11 cellular contexts compared by ENCODE assay signal in the genomic region with DNA sequence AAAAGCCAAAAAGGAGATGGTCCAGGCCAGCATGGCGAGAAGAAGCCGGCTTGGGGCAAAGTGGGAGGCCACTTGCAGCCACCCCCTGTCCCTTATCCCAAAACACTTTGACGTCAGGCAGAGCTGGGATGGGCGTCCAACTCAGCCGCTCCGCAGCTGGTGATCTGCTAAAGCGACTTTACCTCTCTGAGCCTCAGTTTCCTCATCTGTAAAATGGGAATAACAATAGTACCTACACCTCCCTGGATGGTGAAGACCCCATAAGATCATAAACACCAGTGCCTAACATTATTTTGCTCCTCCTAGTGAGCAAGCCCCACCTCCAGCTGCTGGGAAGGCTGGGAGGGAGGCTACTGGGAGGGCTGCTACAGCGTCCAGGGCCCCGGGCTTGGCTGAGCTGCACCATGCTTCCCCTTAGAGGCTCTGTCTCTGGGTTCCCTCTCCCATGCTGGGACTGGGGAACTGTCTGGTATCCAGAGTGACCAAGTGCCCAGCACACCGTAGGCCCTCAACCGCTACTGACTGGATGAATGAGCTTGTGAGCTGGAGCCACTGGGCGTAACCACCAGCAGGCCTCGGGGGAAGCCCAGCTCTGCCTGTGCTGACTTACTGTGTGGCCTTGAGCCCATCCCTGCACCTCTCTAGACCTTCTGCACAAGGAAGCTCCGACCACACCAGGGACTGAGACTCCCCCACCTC. TPM values are rescaled to one million over a fixed set of nuclear protein-coding genes. Genes with fewer than 3 reads are reported as not detected.
DNase-seq lines count a peak whose midpoint lies in the region; ATAC-seq and TF ChIP-seq lines count a peak whose summit lies in the region.
"Had no signal": no experiment of that assay in that cellular context is flagged by ENCODE, and none has a peak within 500 bp of the region (broad histone marks: within the 10 kb centered on the region; RNA-seq: fewer than 3 reads in every experiment).

No MANE protein-coding gene starts in this region.

- no peak overlapping the region for H3K4me3 Mint-ChIP-seq in CD4-positive, CD25-positive, alpha-beta regulatory T cell
- H3K4me3 Mint-ChIP-seq in effector memory CD8-positive, alpha-beta T cell = peak overlapping the region in 1 of 2 donors; percentile 25
- H3K4me3 Mint-ChIP-seq in natural killer cell = no peak overlapping the region
- H3K4me3 Mint-ChIP-seq in activated CD4-positive, alpha-beta T cell treated with anti-CD3 and anti-CD28 coated beads, Interleukin-2, amount 10 ng/mL, durations not matched to agents 7 days and 5 days = no peak overlapping the region
- H3K4me3 Mint-ChIP-seq: B cell had no signal

- intact Hi-C loops in natural killer cell (cut with micrococcal nuclease) = no loop called here

- H3K36me3 ChIP-seq in CD4-positive, CD25-positive, alpha-beta regulatory T cell (ENCODE audit: control insufficient read depth, insufficient read depth, low read length) = no peaks in the 10 kb centered on the region

- POLR2A ChIA-PET in activated CD4-positive, alpha-beta T cell treated with anti-CD3 and anti-CD28 coated beads, Interleukin-2, amount 10 ng/mL, durations not matched to agents 7 days and 5 days (lab: Charles Lee) = no interaction called here

- no peak for TF ChIP-seq CTCF in natural killer cell (IDR thresholded peaks at IDR 0.05)

- H3K27me3 Mint-ChIP-seq in CD4-positive, CD25-positive, alpha-beta regulatory T cell = no peaks in the 10 kb centered on the region
- no peaks in the 10 kb centered on the region for H3K27me3 Mint-ChIP-seq in effector memory CD8-positive, alpha-beta T cell
- no peaks in the 10 kb centered on the region for H3K27me3 Mint-ChIP-seq in natural killer cell (ENCODE audit: low read depth in 2 of 2)
- no peaks in the 10 kb centered on the region for H3K27me3 Mint-ChIP-seq in activated CD4-positive, alpha-beta T cell treated with anti-CD3 and anti-CD28 coated beads, Interleukin-2, amount 10 ng/mL, durations not matched to agents 7 days and 5 days
- H3K27me3 Mint-ChIP-seq: B cell, IgD-negative memory B cell had no signal

- no peak overlapping the region for H3K4me3 ChIP-seq in CD4-positive, CD25-positive, alpha-beta regulatory T cell (ENCODE audit: low read depth, low read length)
- H3K4me3 ChIP-seq: hepatocyte had no signal

- no peaks in the 10 kb centered on the region for H3K9me3 ChIP-seq in CD4-positive, CD25-positive, alpha-beta regulatory T cell (ENCODE audit: control insufficient read depth in 2 of 2, low read length in 2 of 2)

- no peaks in the 10 kb centered on the region for H3K9me3 Mint-ChIP-seq in CD4-positive, CD25-positive, alpha-beta regulatory T cell
- H3K9me3 Mint-ChIP-seq in effector memory CD8-positive, alpha-beta T cell = no peaks in the 10 kb centered on the region
- H3K9me3 Mint-ChIP-seq in natural killer cell = no peaks in the 10 kb centered on the region
- H3K9me3 Mint-ChIP-seq in activated CD4-positive, alpha-beta T cell treated with anti-CD3 and anti-CD28 coated beads, Interleukin-2, amount 10 ng/mL, durations not matched to agents 7 days and 5 days = no peaks in the 10 kb centered on the region
- H3K9me3 Mint-ChIP-seq: IgD-negative memory B cell had no signal

- H3K36me3 Mint-ChIP-seq in CD4-positive, CD25-positive, alpha-beta regulatory T cell = no peaks in the 10 kb centered on the region
- H3K36me3 Mint-ChIP-seq in effector memory CD8-positive, alpha-beta T cell (ENCODE audit: insufficient read depth) = peaks cover 78% of the 10 kb centered on the region
- H3K36me3 Mint-ChIP-seq in natural killer cell = no peaks in the 10 kb centered on the region
- H3K36me3 Mint-ChIP-seq in activated CD4-positive, alpha-beta T cell treated with anti-CD3 and anti-CD28 coated beads, Interleukin-2, amount 10 ng/mL, durations not matched to agents 7 days and 5 days (ENCODE audit: low read depth) = no peaks in the 10 kb centered on the region

- H3K27ac ChIP-seq in CD4-positive, CD25-positive, alpha-beta regulatory T cell (ENCODE audit: insufficient read depth, low read length, poor library complexity, severe bottlenecking) = peak overlapping the region; percentile 20

- no peaks in the 10 kb centered on the region for H3K27me3 ChIP-seq in CD4-positive, CD25-positive, alpha-beta regulatory T cell (ENCODE audit: control insufficient read depth, insufficient read depth, low read length)
- H3K27me3 ChIP-seq: hepatocyte had no signal

- DNase-seq in CD4-positive, CD25-positive, alpha-beta regulatory T cell = no peak
- DNase-seq in NCI-H82 (lab: John Stamatoyannopoulos, UW) = peak; percentile 91
- no peak for DNase-seq in effector memory CD8-positive, alpha-beta T cell
- no peak for DNase-seq in natural killer cell
- no peak for DNase-seq in stimulated activated CD4-positive, alpha-beta T cell treated with anti-CD3 and anti-CD28 coated beads, Interleukin-12 subunit alpha, Interleukin-12 subunit beta, amount 100 ng/mL, for 4 hours
- DNase-seq in activated CD8-positive, alpha-beta memory T cell treated with anti-CD3 and anti-CD28 coated beads for 24 hours = no peak
- no peak for DNase-seq in activated naive CD4-positive, alpha-beta T cell treated with anti-CD3 and anti-CD28 coated beads, Interleukin-2, amount 50 U/mL, for 16 hours
- DNase-seq in activated CD4-positive, alpha-beta T cell treated with anti-CD3 and anti-CD28 coated beads, Interleukin-2, amount 10 ng/mL, durations not matched to agents 7 days and 5 days = no peak

- H3K27ac Mint-ChIP-seq in CD4-positive, CD25-positive, alpha-beta regulatory T cell = peak overlapping the region in 2 of 3 donors; percentile 60 to 83
- H3K27ac Mint-ChIP-seq in effector memory CD8-positive, alpha-beta T cell = peak overlapping the region; percentile 46 to 82
- peak overlapping the region in 1 of 2 donors; percentile 62 for H3K27ac Mint-ChIP-seq in natural killer cell
- H3K27ac Mint-ChIP-seq in activated CD4-positive, alpha-beta T cell treated with anti-CD3 and anti-CD28 coated beads, Interleukin-2, amount 10 ng/mL, durations not matched to agents 7 days and 5 days = no peak overlapping the region
- H3K27ac Mint-ChIP-seq: B cell, IgD-negative memory B cell had no signal

- peaks cover 12 to 84% (median 62%) of the 10 kb centered on the region in 4 donors for H3K4me1 Mint-ChIP-seq in CD4-positive, CD25-positive, alpha-beta regulatory T cell
- peaks cover 55 to 65% of the 10 kb centered on the region in 2 donors for H3K4me1 Mint-ChIP-seq in effector memory CD8-positive, alpha-beta T cell (ENCODE audit: low read depth in 2 of 2)
- peaks cover 55 to 63% of the 10 kb centered on the region in 2 donors for H3K4me1 Mint-ChIP-seq in natural killer cell
- H3K4me1 Mint-ChIP-seq in activated CD4-positive, alpha-beta T cell treated with anti-CD3 and anti-CD28 coated beads, Interleukin-2, amount 10 ng/mL, durations not matched to agents 7 days and 5 days = peaks cover 27% of the 10 kb centered on the region

- CTCF ChIA-PET in activated CD4-positive, alpha-beta T cell treated with anti-CD3 and anti-CD28 coated beads, Interleukin-2, amount 10 ng/mL, durations not matched to agents 7 days and 5 days (lab: Charles Lee) = interaction anchor here (1.6 to 2.3 kb wide), 3 partner anchors 8 to 12 kb away, joined by 6 to 10 read pairs (median 7); no protein-coding TSS in a partner anchor

- peaks cover 80% of the 10 kb centered on the region for H3K4me1 ChIP-seq in CD4-positive, CD25-positive, alpha-beta regulatory T cell (ENCODE audit: control insufficient read depth, insufficient read depth, low read length, poor library complexity, severe bottlenecking)

- no peak for ATAC-seq in CD4-positive, CD25-positive, alpha-beta regulatory T cell (ENCODE audit: low read depth in 2 of 2)
- ATAC-seq in effector memory CD8-positive, alpha-beta T cell (replicated peaks) = no peak
- peak; percentile 12 to 26 (median 14) for ATAC-seq in natural killer cell

RNA-seq across cellular contexts. Expression of gene IFFO2, which starts 18.3 kb away (rescaled TPM):
- 101 TPM for total RNA-seq in CD4-positive, CD25-positive, alpha-beta regulatory T cell
- 1 to 10 TPM; 1.4 to 4.7 (median 2.9) TPM for polyA plus RNA-seq in CD4-positive, CD25-positive, alpha-beta regulatory T cell
- 100 to 1,000 TPM in 1 of 3 donors, 10 to 100 TPM in 2; 52.4 to 105 (median 66.5) TPM for total RNA-seq in natural killer cell
- 10 to 100 TPM; 20.4 to 21.7 TPM for total RNA-seq in activated CD4-positive, alpha-beta T cell treated with anti-CD3 and anti-CD28 coated beads, Interleukin-2, amount 10 ng/mL, durations not matched to agents 7 days and 5 days

RNA-seq across cellular contexts. Expression of gene ALDH4A1, which starts 35.8 kb away (rescaled TPM):
- total RNA-seq in CD4-positive, CD25-positive, alpha-beta regulatory T cell = 1.4 TPM
- polyA plus RNA-seq in CD4-positive, CD25-positive, alpha-beta regulatory T cell = 1 to 10 TPM; 1.0 to 2.0 (median 1.5) TPM
- total RNA-seq in natural killer cell = 1 to 10 TPM; 3.4 to 4.1 (median 3.7) TPM
- 1 to 10 TPM; 4.3 to 5.9 TPM for total RNA-seq in activated CD4-positive, alpha-beta T cell treated with anti-CD3 and anti-CD28 coated beads, Interleukin-2, amount 10 ng/mL, durations not matched to agents 7 days and 5 days

Comparison
In these comparisons a context has a peak if more than half of its experiments do, and no peak if none do; other contexts are left out.
1. ATAC-seq: peak in natural killer cell (3 of 3); none in CD4-positive, CD25-positive, alpha-beta regulatory T cell (0 of 2) and effector memory CD8-positive, alpha-beta T cell (single experiment).